Comparison of ENCODE assay signal across 10 cellular contexts in the genomic region with DNA sequence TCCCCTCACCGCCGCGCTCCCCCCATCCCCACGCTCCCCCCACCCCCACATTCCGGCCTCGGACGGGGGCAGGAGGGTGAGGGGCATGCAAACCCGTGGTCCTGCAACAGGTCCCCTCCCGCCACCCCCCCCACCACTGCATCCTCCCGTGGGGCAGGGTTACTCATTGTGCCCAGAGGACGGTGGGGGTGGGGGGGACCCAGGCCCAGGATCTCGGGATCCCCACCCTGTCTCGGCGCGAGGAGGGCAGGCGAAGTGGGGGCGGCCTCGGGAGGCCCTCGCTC. TPM values are rescaled to one million over a fixed set of nuclear protein-coding genes. Genes with fewer than 3 reads are reported as not detected.
DNase-seq lines count a peak whose midpoint lies in the region; ATAC-seq and TF ChIP-seq lines count a peak whose summit lies in the region.
"Had no signal": no experiment of that assay in that cellular context is flagged by ENCODE, and none has a peak within 500 bp of the region (broad histone marks: within the 10 kb centered on the region; RNA-seq: fewer than 3 reads in every experiment).

No MANE protein-coding gene starts in this region.

- no peak for ATAC-seq in left lobe of liver

- no peaks in the 10 kb centered on the region for H3K9me3 Mint-ChIP-seq in neural progenitor cell
- no peaks in the 10 kb centered on the region for H3K9me3 Mint-ChIP-seq in immature natural killer cell
- H3K9me3 Mint-ChIP-seq: IgD-negative memory B cell had no signal

- CTCF ChIA-PET in AG04449 (lab: Yijun Ruan, JAX) = no interaction called here

- no peaks in the 10 kb centered on the region for H3K79me2 ChIP-seq in neural progenitor cell (ENCODE audit: low read depth)

- H3K4me1 ChIP-seq in HUES6 (ENCODE audit: control insufficient read depth, insufficient read depth, low read length) (no peaks in the 10 kb centered on the region), duodenal mucosa (ENCODE audit: control insufficient read depth in 1 of 2, insufficient read depth in 2 of 2, low read length in 2 of 2) (no peaks in the 10 kb centered on the region), neural progenitor cell (no peaks in the 10 kb centered on the region)

- no peaks in the 10 kb centered on the region for H3K36me3 ChIP-seq in HUES6 (ENCODE audit: control insufficient read depth, insufficient read depth, low read length)
- no peaks in the 10 kb centered on the region for H3K36me3 ChIP-seq in duodenal mucosa (ENCODE audit: control insufficient read depth in 1 of 2, insufficient read depth in 2 of 2, low read length in 2 of 2)
- no peaks in the 10 kb centered on the region for H3K36me3 ChIP-seq in neural progenitor cell

- no peak overlapping the region for H3K4me3 Mint-ChIP-seq in neural progenitor cell
- no peak overlapping the region for H3K4me3 Mint-ChIP-seq in immature natural killer cell

- POLR2A ChIA-PET in AG04449 (lab: Yijun Ruan, JAX) = no interaction called here

- H3K9me3 ChIP-seq in HUES6 (ENCODE audit: control insufficient read depth, insufficient read depth, low read depth, low read length) = peaks cover 4% of the 10 kb centered on the region; the same call in 1 of the 2 replicates
- H3K9me3 ChIP-seq in duodenal mucosa (ENCODE audit: control insufficient read depth in 1 of 2, low read length in 2 of 2) = no peaks in the 10 kb centered on the region
- no peaks in the 10 kb centered on the region for H3K9me3 ChIP-seq in neural progenitor cell (ENCODE audit: low read depth)
- H3K9me3 ChIP-seq: mucosa of descending colon had no signal

- DNase-seq in AG04449 (ENCODE audit: low read depth, low spot score) (no peak), neural progenitor cell (ENCODE audit: low spot score) (peak; percentile 1), immature natural killer cell (no peak), left lobe of liver (ENCODE audit: low spot score) (no peak), KBM-7 (no peak), NCI-H1105 (lab: John Stamatoyannopoulos, UW) (no peak)

- H4K20me1 ChIP-seq in neural progenitor cell (ENCODE audit: low read depth) = no peaks in the 10 kb centered on the region

- no peak overlapping the region for H2AFZ ChIP-seq in neural progenitor cell (replicated peaks)

- H3F3A ChIP-seq in neural progenitor cell (ENCODE audit: low read depth) = peaks cover 19% of the 10 kb centered on the region

- no peaks in the 10 kb centered on the region for H3K4me1 Mint-ChIP-seq in neural progenitor cell
- peaks cover 0 to 4% of the 10 kb centered on the region in 2 donors for H3K4me1 Mint-ChIP-seq in immature natural killer cell

- H3K9ac ChIP-seq in HUES6 (ENCODE audit: low read length) (peak overlapping the region; percentile 16), duodenal mucosa (ENCODE audit: low read depth in 1 of 2, low read length in 2 of 2) (no peak overlapping the region), neural progenitor cell (no peak overlapping the region)

- no peaks in the 10 kb centered on the region for H3K36me3 Mint-ChIP-seq in neural progenitor cell
- H3K36me3 Mint-ChIP-seq in immature natural killer cell = no peaks in the 10 kb centered on the region
- H3K36me3 Mint-ChIP-seq: IgD-negative memory B cell had no signal

- peaks cover 30% of the 10 kb centered on the region for H3K27me3 Mint-ChIP-seq in neural progenitor cell (ENCODE audit: insufficient read depth, low read depth)
- H3K27me3 Mint-ChIP-seq in immature natural killer cell (ENCODE audit: low read depth in 3 of 3) = peaks cover 8 to 14% (median 12%) of the 10 kb centered on the region in 3 donors
- H3K27me3 Mint-ChIP-seq: IgD-negative memory B cell had no signal

- TF ChIP-seq CTCF in AG04449 (IDR thresholded peaks at IDR 0.05; ENCODE audit: insufficient read depth, low read length, missing control alignments) (no peak), neural progenitor cell (IDR thresholded peaks at IDR 0.05) (no peak)

- H3K27ac Mint-ChIP-seq in neural progenitor cell (no peak overlapping the region), immature natural killer cell (no peak overlapping the region)

- H3K27ac ChIP-seq in HUES6 (ENCODE audit: low read depth, low read length) = no peak overlapping the region
- H3K27ac ChIP-seq in duodenal mucosa (ENCODE audit: low read depth, low read length) = no peak overlapping the region
- H3K27ac ChIP-seq in neural progenitor cell = no peak overlapping the region

- in situ Hi-C loops in KBM-7 (cut with MboI; ENCODE audit: low pct_unique_long_range_greater_than_20kb, low sequenced_read_pairs) = no loop called here

- H3K4me2 ChIP-seq in neural progenitor cell = peak overlapping the region; percentile 60

- H3K27me3 ChIP-seq in HUES6 (ENCODE audit: control insufficient read depth, insufficient read depth, low read length) = peaks cover 50% of the 10 kb centered on the region
- H3K27me3 ChIP-seq in duodenal mucosa (ENCODE audit: control insufficient read depth in 1 of 2, insufficient read depth in 2 of 2, low read length in 2 of 2) = peaks cover 0 to 4% of the 10 kb centered on the region in 2 donors
- peaks cover 67% of the 10 kb centered on the region for H3K27me3 ChIP-seq in neural progenitor cell

- peak overlapping the region; percentile 69 for H3K4me3 ChIP-seq in AG04449 (ENCODE audit: low read depth, low read length)
- peak overlapping the region; percentile 80 for H3K4me3 ChIP-seq in HUES6 (ENCODE audit: low read depth, low read length)
- H3K4me3 ChIP-seq in duodenal mucosa (ENCODE audit: low read depth in 1 of 2, low read length in 2 of 2) = peak overlapping the region; percentile 35 to 60
- peak overlapping the region; percentile 7 for H3K4me3 ChIP-seq in neural progenitor cell
- H3K4me3 ChIP-seq: mucosa of descending colon had no signal

RNA-seq across cellular contexts. Expression of a gene that starts 8.5 kb away (rescaled TPM):
- 0.87 TPM in 1 of 2 replicates, not detected in the other for total RNA-seq in neural progenitor cell (ENCODE audit: low replicate concordance)
- not detected for polyA plus RNA-seq in immature natural killer cell
- 0.30 TPM for total RNA-seq in left lobe of liver
- polyA plus RNA-seq: IgD-negative memory B cell had no signal

RNA-seq across cellular contexts. Expression of a gene that starts 20.3 kb away (rescaled TPM):
- total RNA-seq in neural progenitor cell (ENCODE audit: low replicate concordance) = not detected in 2 replicates
- polyA plus RNA-seq in immature natural killer cell = not detected
- 4.3 TPM for total RNA-seq in left lobe of liver
- total RNA-seq: mucosa of descending colon had no signal
- polyA plus RNA-seq: IgD-negative memory B cell had no signal

RNA-seq across cellular contexts. Expression of a gene that starts 25.7 kb away (rescaled TPM):
- 21.5 and 26.1 TPM in 2 replicates for total RNA-seq in neural progenitor cell (ENCODE audit: low replicate concordance)
- polyA plus RNA-seq in immature natural killer cell = 1 to 10 TPM; 4.0 to 5.0 (median 5.0) TPM
- total RNA-seq in left lobe of liver = 5.3 TPM

Comparison
In these comparisons a context has a peak if more than half of its experiments do, and no peak if none do; other contexts are left out.
1. H3K4me3 ChIP-seq: peak in every context shown above with its lines; median percentile 80 in HUES6; 69 in AG04449; 48 in duodenal mucosa; 7 in neural progenitor cell.